ENCODE assay signal across 19 cellular contexts in genomic region chr1:35595684-35596083, GRCh38. TPM values are rescaled to one million over a fixed set of nuclear protein-coding genes. Genes with fewer than 3 reads are reported as not detected.
DNase-seq lines count a peak whose midpoint lies in the region; ATAC-seq, FAIRE-seq and TF ChIP-seq lines count a peak whose summit lies in the region.
"Had no signal": no experiment of that assay in that cellular context is flagged by ENCODE, and none has a peak within 500 bp of the region (broad histone marks: within the 10 kb centered on the region; RNA-seq: fewer than 3 reads in every experiment).

No MANE protein-coding gene starts in this region.

- RAD21 ChIA-PET in GM12878 (lab: Charles Lee; ENCODE audit: unreplicated experiment) = no interaction called here

- intact Hi-C loops in Right ventricle myocardium superior (cut with DNase I) = no loop called here
- intact Hi-C loops in GM12878 (cut with micrococcal nuclease; ENCODE audit: unreplicated experiment) = no loop called here

- FAIRE-seq in GM12878 (lab: Jason Lieb, UNC) = no peak
- FAIRE-seq: A549, GM12892 had no signal

- TF ChIP-seq CTCF in right atrium auricular region (IDR thresholded peaks at IDR 0.05) = no peak
- no peak for TF ChIP-seq CTCF in GM12878 (IDR thresholded peaks at IDR 0.05 in 2 of 3, conservative IDR thresholded peaks at IDR 0.05 in 1 of 3; ENCODE audit: control insufficient read depth in 2 of 3, extremely low read depth in 1 of 3, insufficient read depth in 1 of 3, low read depth in 3 of 3, low read length in 3 of 3)
- TF ChIP-seq CTCF in SK-N-SH (IDR thresholded peaks at IDR 0.05) = no peak

- H4K20me1 ChIP-seq in GM12878 (ENCODE audit: control insufficient read depth, insufficient read depth) = no peaks in the 10 kb centered on the region
- H4K20me1 ChIP-seq in SK-N-SH (ENCODE audit: insufficient read depth) = no peaks in the 10 kb centered on the region

- BruUV-seq in GM12878 (replicated peaks; lab: Mats Ljungman, UMichigan) = TSS peak; percentile 21

- H3K4me2 ChIP-seq in GM12878 (ENCODE audit: control insufficient read depth, insufficient read depth) (no peak overlapping the region), SK-N-SH (no peak overlapping the region)
- H3K4me2 ChIP-seq: A549, GM23338, KMS-11 had no signal

- SMC1A ChIA-PET in GM12878 (lab: Charles Lee; ENCODE audit: uncharacterized antibody, unreplicated experiment) = no interaction called here

- no peak for TF ChIP-seq POLR2A in GM12878 (IDR thresholded peaks at IDR 0.05; ENCODE audit: low read depth, low read length)

- CTCF ChIA-PET in GM12878 (lab: Yijun Ruan, JAX) = no interaction called here
- CTCF ChIA-PET in SK-N-SH (lab: Yijun Ruan, JAX) = no interaction called here

- H3K4me1 ChIP-seq in right atrium auricular region (no peaks in the 10 kb centered on the region), GM12878 (ENCODE audit: control insufficient read depth, insufficient read depth, low read length) (no peaks in the 10 kb centered on the region), SK-N-SH (ENCODE audit: control insufficient read depth in 1 of 2, insufficient read depth in 2 of 2, low read depth in 1 of 2, low read length in 1 of 2) (peaks cover 0 to 4% of the 10 kb centered on the region in 2 experiments; a peak in 1 of 4 replicates)
- H3K4me1 ChIP-seq: A549, SJSA1 had no signal

- H3K9me3 ChIP-seq in right atrium auricular region = no peaks in the 10 kb centered on the region
- H3K9me3 ChIP-seq in GM12878 (replicated peaks; ENCODE audit: control insufficient read depth, insufficient read depth, low read length) = no peaks in the 10 kb centered on the region
- H3K9me3 ChIP-seq in SK-N-SH = no peaks in the 10 kb centered on the region
- H3K9me3 ChIP-seq: A549, SJSA1 had no signal

- H3K27me3 ChIP-seq in right atrium auricular region (no peaks in the 10 kb centered on the region), GM12878 (replicated peaks in 1 of 2; ENCODE audit: control insufficient read depth in 2 of 2, insufficient read depth in 2 of 2, low read length in 1 of 2) (no peaks in the 10 kb centered on the region), SK-N-SH (ENCODE audit: insufficient read depth) (no peaks in the 10 kb centered on the region)
- H3K27me3 ChIP-seq: SJSA1 had no signal

- no peaks in the 10 kb centered on the region for H3K9me2 ChIP-seq in SK-N-SH

- H3K9me3 Mint-ChIP-seq in stimulated activated effector memory CD8-positive, alpha-beta T cell treated with anti-CD3 and anti-CD28 coated beads, Interleukin-12 subunit alpha, Interleukin-12 subunit beta, amount 100 ng/mL, for 72 hours = no peaks in the 10 kb centered on the region
- H3K9me3 Mint-ChIP-seq: HFFc6 had no signal

- H3K27ac Mint-ChIP-seq in stimulated activated effector memory CD8-positive, alpha-beta T cell treated with anti-CD3 and anti-CD28 coated beads, Interleukin-12 subunit alpha, Interleukin-12 subunit beta, amount 100 ng/mL, for 72 hours = peak overlapping the region; percentile 75
- H3K27ac Mint-ChIP-seq: GM23338, HFFc6 had no signal

- H2AFZ ChIP-seq in GM12878 (ENCODE audit: control insufficient read depth, low read depth, low read length) (no peak overlapping the region), SK-N-SH (ENCODE audit: low read depth) (no peak overlapping the region)
- H2AFZ ChIP-seq: GM23338 had no signal

- H3K9ac ChIP-seq in GM12878 (ENCODE audit: control insufficient read depth, insufficient read depth, low read length) (no peak overlapping the region), SK-N-SH (no peak overlapping the region)
- H3K9ac ChIP-seq: KMS-11 had no signal

- H3F3A ChIP-seq in SK-N-SH (replicated peaks; ENCODE audit: insufficient read depth) = peaks cover 5% of the 10 kb centered on the region

- no peak overlapping the region for H3K4me3 Mint-ChIP-seq in stimulated activated effector memory CD8-positive, alpha-beta T cell treated with anti-CD3 and anti-CD28 coated beads, Interleukin-12 subunit alpha, Interleukin-12 subunit beta, amount 100 ng/mL, for 72 hours
- H3K4me3 Mint-ChIP-seq: GM23338, HFFc6 had no signal

- ATAC-seq in Right ventricle myocardium superior (ENCODE audit: poor library complexity) (no peak), GM12878 (no peak)
- ATAC-seq in stimulated activated effector memory CD8-positive, alpha-beta T cell treated with anti-CD3 and anti-CD28 coated beads, Interleukin-12 subunit alpha, Interleukin-12 subunit beta, amount 100 ng/mL, for 72 hours = no peak
- ATAC-seq: A549, GM23338, PC-3 had no signal

- H3K27ac ChIP-seq in right atrium auricular region (no peak overlapping the region), GM12878 (ENCODE audit: control insufficient read depth, insufficient read depth) (no peak overlapping the region), SK-N-SH (ENCODE audit: low read depth in 2 of 2, low read length in 1 of 2) (no peak overlapping the region)
- H3K27ac ChIP-seq: A549, KMS-11, SJSA1 had no signal

- WGBS in GM12878 (ENCODE audit: insufficient coverage, insufficient replicate concordance, low lambda C conversion rate, missing lambda C conversion rate) = 90% methylated on average over 7 of the region's 7 CpGs
- whole genome bisulfite sequencing in SK-N-SH (ENCODE audit: low lambda C conversion rate) = 95% methylated on average over 7 of the region's 7 CpGs

- no peaks in the 10 kb centered on the region for H3K79me2 ChIP-seq in GM12878 (ENCODE audit: control insufficient read depth, insufficient read depth, low read length)
- H3K79me2 ChIP-seq in SK-N-SH (ENCODE audit: insufficient read depth) = no peaks in the 10 kb centered on the region

- peaks cover 9% of the 10 kb centered on the region for H3K36me3 ChIP-seq in right atrium auricular region
- peaks cover 6 to 9% of the 10 kb centered on the region in 2 experiments; a peak in 3 of 4 replicates for H3K36me3 ChIP-seq in GM12878 (ENCODE audit: control insufficient read depth in 2 of 2, insufficient read depth in 2 of 2, low read length in 1 of 2)
- peaks cover 6 to 7% of the 10 kb centered on the region in 2 experiments for H3K36me3 ChIP-seq in SK-N-SH (replicated peaks in 1 of 2; ENCODE audit: control insufficient read depth in 1 of 2, insufficient read depth in 2 of 2, low read length in 1 of 2)

- POLR2A ChIA-PET in GM12878 (lab: Charles Lee) (no interaction called here), SK-N-SH (lab: Yijun Ruan, JAX) (no interaction called here)

- H3K4me3 ChIP-seq in right atrium auricular region = no peak overlapping the region
- H3K4me3 ChIP-seq in GM12878 = no peak overlapping the region
- H3K4me3 ChIP-seq in SK-N-SH (ENCODE audit: low read depth in 2 of 2, low read length in 1 of 2) = no peak overlapping the region
- H3K4me3 ChIP-seq: A549, GM23338, SJSA1 had no signal

- no peak for TF ChIP-seq RAD21 in GM12878 (IDR thresholded peaks at IDR 0.05; ENCODE audit: insufficient read depth, low read depth, low read length)
- no peak for TF ChIP-seq RAD21 in SK-N-SH (IDR thresholded peaks at IDR 0.05; ENCODE audit: low read length)

- peaks cover 28% of the 10 kb centered on the region for H3K36me3 Mint-ChIP-seq in stimulated activated effector memory CD8-positive, alpha-beta T cell treated with anti-CD3 and anti-CD28 coated beads, Interleukin-12 subunit alpha, Interleukin-12 subunit beta, amount 100 ng/mL, for 72 hours

- in situ Hi-C loops in GM12878 (cut with MboI) = no loop called here

- TF ChIP-seq EP300 in GM12878 (IDR thresholded peaks at IDR 0.05; ENCODE audit: borderline replicate concordance in 1 of 2, control insufficient read depth in 1 of 2, low read depth in 2 of 2, low read length in 2 of 2) = no peak
- TF ChIP-seq EP300 in SK-N-SH (IDR thresholded peaks at IDR 0.05; ENCODE audit: borderline replicate concordance in 1 of 2, low read depth in 1 of 2, low read length in 1 of 2) = no peak

- peak; percentile 54 for DNase-seq in right atrium auricular region (ENCODE audit: low spot score)
- no peak for DNase-seq in Right ventricle myocardium superior
- no peak for DNase-seq in GM12878 (ENCODE audit: low read depth, low spot score)
- DNase-seq in stimulated activated effector memory CD8-positive, alpha-beta T cell treated with anti-CD3 and anti-CD28 coated beads, Interleukin-12 subunit alpha, Interleukin-12 subunit beta, amount 100 ng/mL, for 72 hours (ENCODE audit: low spot score in 2 of 2) = no peak
- DNase-seq in SK-N-SH = no peak
- DNase-seq in NCI-H524 (lab: John Stamatoyannopoulos, UW) = no peak
- DNase-seq: C1 segment of cervical spinal cord, GDM1, HFFc6, NCI-H1436 treated with DMSO at 0.1 percent for 48 hours, NCI-H2081, NCI-H774, PC-3 had no signal

- peaks cover 11% of the 10 kb centered on the region for H3K4me1 Mint-ChIP-seq in stimulated activated effector memory CD8-positive, alpha-beta T cell treated with anti-CD3 and anti-CD28 coated beads, Interleukin-12 subunit alpha, Interleukin-12 subunit beta, amount 100 ng/mL, for 72 hours
- H3K4me1 Mint-ChIP-seq: GM23338 had no signal

RNA-seq across cellular contexts. Expression of gene TFAP2E, which starts 22.6 kb away (rescaled TPM):
- total RNA-seq in right atrium auricular region (not detected), Right ventricle myocardium superior (0.27 TPM), GM12878 (2014; rRNA removed) (0.34 and 0.76 TPM in 2 replicates), GM12878 (2014; rRNA removed; fragmentation: Illumina TruSeq; extraction: Trizol) (0.27 and 0.60 TPM in 2 replicates), GM12878 (2021) (0.85 and 0.93 TPM in 2 replicates)
- total RNA-seq in GM12878 (2013; cell fraction: nucleolus; rRNA removed) = 0.61 TPM in 1 of 2 replicates, not detected in the other
- polyA plus RNA-seq in GM12878 (2011; ENCODE audit: low read depth) = 0.21 TPM
- polyA plus RNA-seq in GM12878 (2011; rRNA removed) (0.10 TPM in 1 of 2 replicates, not detected in the other), GM12878 (2014; fragmentation: Illumina TruSeq; extraction: Trizol) (0.52 and 0.71 TPM in 2 replicates), GM12878 (2014; fragmentation: Nextera tagmentation; extraction: Ambion mirVana) (under 1 TPM; 0.22 to 0.52 TPM), GM12878 (2014; rRNA removed) (1.1 and 1.4 TPM in 2 replicates), GM12878 (2016; fragmentation: Nextera tagmentation; extraction: Ambion mirVana) (1 to 10 TPM in 1 of 2 experiments, under 1 TPM in 1; 0.24 to 1.0 TPM), SK-N-SH (2012; rRNA removed) (0.59 and 0.68 TPM in 2 replicates)
- 0.03 TPM in 1 of 2 replicates, not detected in the other for polyA plus RNA-seq in GM12878 (2011; cell fraction: cytosol; rRNA removed)
- polyA plus RNA-seq in GM12878 (2011; cell fraction: nucleus; rRNA removed) = 0.45 and 0.54 TPM in 2 replicates
- 0.36 and 0.60 TPM in 2 replicates for polyA plus RNA-seq in GM12878 (2012)
- polyA minus RNA-seq in GM12878 (2011; rRNA and poly(A)+ RNA removed) = not detected in 2 replicates
- not detected in 2 replicates for polyA minus RNA-seq in GM12878 (2011; cell fraction: cytosol; rRNA and poly(A)+ RNA removed)
- polyA minus RNA-seq in GM12878 (2011; cell fraction: nucleus; rRNA and poly(A)+ RNA removed) = not detected in 2 replicates
- polyA plus RNA-seq in SK-N-SH (2012; cell fraction: cytosol; rRNA removed) = 0.27 and 0.30 TPM in 2 replicates
- polyA plus RNA-seq in SK-N-SH (2012; cell fraction: nucleus; rRNA removed) = 5.1 and 5.9 TPM in 2 replicates
- total RNA-seq: M059J, SJSA1 had no signal

RNA-seq across cellular contexts. Expression of gene NCDN, which starts 38.1 kb away (rescaled TPM):
- total RNA-seq in right atrium auricular region = 10 to 100 TPM; 30.6 to 33.7 TPM
- 20.3 TPM for total RNA-seq in Right ventricle myocardium superior
- 16.7 and 20.9 TPM in 2 replicates for total RNA-seq in GM12878 (2013; cell fraction: nucleolus; rRNA removed)
- total RNA-seq in GM12878 (2014; rRNA removed) = 11.2 and 14.8 TPM in 2 replicates
- total RNA-seq in GM12878 (2014; rRNA removed; fragmentation: Illumina TruSeq; extraction: Trizol) = 5.3 and 6.0 TPM in 2 replicates
- total RNA-seq in GM12878 (2021) = 22.2 and 25.5 TPM in 2 replicates
- polyA plus RNA-seq in GM12878 (2011; ENCODE audit: low read depth) = 5.6 TPM
- polyA plus RNA-seq in GM12878 (2011; rRNA removed) = 1.9 and 5.4 TPM in 2 replicates
- 8.4 and 8.9 TPM in 2 replicates for polyA plus RNA-seq in GM12878 (2011; cell fraction: cytosol; rRNA removed)
- 20.0 and 25.2 TPM in 2 replicates for polyA plus RNA-seq in GM12878 (2011; cell fraction: nucleus; rRNA removed)
- polyA plus RNA-seq in GM12878 (2012) = 13.0 and 13.5 TPM in 2 replicates
- 3.3 and 7.0 TPM in 2 replicates for polyA plus RNA-seq in GM12878 (2014; fragmentation: Illumina TruSeq; extraction: Trizol)
- polyA plus RNA-seq in GM12878 (2014; fragmentation: Nextera tagmentation; extraction: Ambion mirVana) = 1 to 10 TPM; 1.8 to 2.0 TPM
- 17.0 and 21.0 TPM in 2 replicates for polyA plus RNA-seq in GM12878 (2014; rRNA removed)
- 10 to 100 TPM; 23.5 to 24.6 TPM for polyA plus RNA-seq in GM12878 (2016; fragmentation: Nextera tagmentation; extraction: Ambion mirVana)
- polyA minus RNA-seq in GM12878 (2011; rRNA and poly(A)+ RNA removed) = 5.9 and 6.7 TPM in 2 replicates
- 4.0 and 8.7 TPM in 2 replicates for polyA minus RNA-seq in GM12878 (2011; cell fraction: cytosol; rRNA and poly(A)+ RNA removed)
- polyA minus RNA-seq in GM12878 (2011; cell fraction: nucleus; rRNA and poly(A)+ RNA removed) = 9.8 and 12.9 TPM in 2 replicates
- polyA plus RNA-seq in SK-N-SH (2012; rRNA removed) = 34.6 and 38.3 TPM in 2 replicates
- 18.1 and 26.1 TPM in 2 replicates for polyA plus RNA-seq in SK-N-SH (2012; cell fraction: cytosol; rRNA removed)
- polyA plus RNA-seq in SK-N-SH (2012; cell fraction: nucleus; rRNA removed) = 46.6 and 59.5 TPM in 2 replicates

RNA-seq across cellular contexts. Expression of gene KIAA0319L, which starts 38.5 kb away (rescaled TPM):
- 10 to 100 TPM; 62.5 to 95.0 TPM for total RNA-seq in right atrium auricular region
- 62.1 TPM for total RNA-seq in Right ventricle myocardium superior
- 303 and 335 TPM in 2 replicates for total RNA-seq in GM12878 (2013; cell fraction: nucleolus; rRNA removed)
- total RNA-seq in GM12878 (2014; rRNA removed) = 22.6 and 24.3 TPM in 2 replicates
- 20.7 and 22.1 TPM in 2 replicates for total RNA-seq in GM12878 (2014; rRNA removed; fragmentation: Illumina TruSeq; extraction: Trizol)
- total RNA-seq in GM12878 (2021) = 26.9 and 30.3 TPM in 2 replicates
- polyA plus RNA-seq in GM12878 (2011; ENCODE audit: low read depth) = 34.7 TPM
- 57.8 and 63.2 TPM in 2 replicates for polyA plus RNA-seq in GM12878 (2011; rRNA removed)
- polyA plus RNA-seq in GM12878 (2011; cell fraction: cytosol; rRNA removed) = 48.5 and 52.4 TPM in 2 replicates
- 87.3 and 100 TPM in 2 replicates for polyA plus RNA-seq in GM12878 (2011; cell fraction: nucleus; rRNA removed)
- polyA plus RNA-seq in GM12878 (2012) = 27.1 and 32.7 TPM in 2 replicates
- 26.7 and 35.3 TPM in 2 replicates for polyA plus RNA-seq in GM12878 (2014; fragmentation: Illumina TruSeq; extraction: Trizol)
- 1 to 10 TPM; 2.6 to 5.9 TPM for polyA plus RNA-seq in GM12878 (2014; fragmentation: Nextera tagmentation; extraction: Ambion mirVana)
- polyA plus RNA-seq in GM12878 (2014; rRNA removed) = 23.6 and 26.1 TPM in 2 replicates
- 10 to 100 TPM; 24.7 to 26.5 TPM for polyA plus RNA-seq in GM12878 (2016; fragmentation: Nextera tagmentation; extraction: Ambion mirVana)
- 90.8 and 95.8 TPM in 2 replicates for polyA minus RNA-seq in GM12878 (2011; rRNA and poly(A)+ RNA removed)
- polyA minus RNA-seq in GM12878 (2011; cell fraction: cytosol; rRNA and poly(A)+ RNA removed) = 14.3 and 21.3 TPM in 2 replicates
- 82.8 and 101 TPM in 2 replicates for polyA minus RNA-seq in GM12878 (2011; cell fraction: nucleus; rRNA and poly(A)+ RNA removed)
- polyA plus RNA-seq in SK-N-SH (2012; rRNA removed) = 51.9 and 63.2 TPM in 2 replicates
- polyA plus RNA-seq in SK-N-SH (2012; cell fraction: cytosol; rRNA removed) = 47.0 and 47.9 TPM in 2 replicates
- polyA plus RNA-seq in SK-N-SH (2012; cell fraction: nucleus; rRNA removed) = 92.9 and 108 TPM in 2 replicates

RNA-seq across cellular contexts. Expression of gene PSMB2, which starts 45.6 kb away (rescaled TPM):
- 10 to 100 TPM; 30.4 to 31.7 TPM for total RNA-seq in right atrium auricular region
- 37.0 TPM for total RNA-seq in Right ventricle myocardium superior
- 19.3 and 19.8 TPM in 2 replicates for total RNA-seq in GM12878 (2013; cell fraction: nucleolus; rRNA removed)
- total RNA-seq in GM12878 (2014; rRNA removed) = 71.7 and 78.0 TPM in 2 replicates
- 83.6 and 85.3 TPM in 2 replicates for total RNA-seq in GM12878 (2014; rRNA removed; fragmentation: Illumina TruSeq; extraction: Trizol)
- total RNA-seq in GM12878 (2021) = 115 and 120 TPM in 2 replicates
- polyA plus RNA-seq in GM12878 (2011; ENCODE audit: low read depth) = 54.3 TPM
- 76.5 and 119 TPM in 2 replicates for polyA plus RNA-seq in GM12878 (2011; rRNA removed)
- 114 and 136 TPM in 2 replicates for polyA plus RNA-seq in GM12878 (2011; cell fraction: cytosol; rRNA removed)
- polyA plus RNA-seq in GM12878 (2011; cell fraction: nucleus; rRNA removed) = 51.7 and 60.1 TPM in 2 replicates
- polyA plus RNA-seq in GM12878 (2012) = 65.5 and 66.5 TPM in 2 replicates
- 169 and 187 TPM in 2 replicates for polyA plus RNA-seq in GM12878 (2014; fragmentation: Illumina TruSeq; extraction: Trizol)
- 100 to 1,000 TPM; 289 to 299 TPM for polyA plus RNA-seq in GM12878 (2014; fragmentation: Nextera tagmentation; extraction: Ambion mirVana)
- 116 and 122 TPM in 2 replicates for polyA plus RNA-seq in GM12878 (2014; rRNA removed)
- 100 to 1,000 TPM; 249 TPM for polyA plus RNA-seq in GM12878 (2016; fragmentation: Nextera tagmentation; extraction: Ambion mirVana)
- 65.5 and 69.6 TPM in 2 replicates for polyA minus RNA-seq in GM12878 (2011; rRNA and poly(A)+ RNA removed)
- polyA minus RNA-seq in GM12878 (2011; cell fraction: cytosol; rRNA and poly(A)+ RNA removed) = 39.6 and 50.9 TPM in 2 replicates
- polyA minus RNA-seq in GM12878 (2011; cell fraction: nucleus; rRNA and poly(A)+ RNA removed) = 10.5 and 19.5 TPM in 2 replicates
- 78.3 and 83.5 TPM in 2 replicates for polyA plus RNA-seq in SK-N-SH (2012; rRNA removed)
- 76.5 and 78.7 TPM in 2 replicates for polyA plus RNA-seq in SK-N-SH (2012; cell fraction: cytosol; rRNA removed)
- polyA plus RNA-seq in SK-N-SH (2012; cell fraction: nucleus; rRNA removed) = 37.6 and 42.1 TPM in 2 replicates
